27 cellular contexts compared by ENCODE assay signal in the genomic region with DNA sequence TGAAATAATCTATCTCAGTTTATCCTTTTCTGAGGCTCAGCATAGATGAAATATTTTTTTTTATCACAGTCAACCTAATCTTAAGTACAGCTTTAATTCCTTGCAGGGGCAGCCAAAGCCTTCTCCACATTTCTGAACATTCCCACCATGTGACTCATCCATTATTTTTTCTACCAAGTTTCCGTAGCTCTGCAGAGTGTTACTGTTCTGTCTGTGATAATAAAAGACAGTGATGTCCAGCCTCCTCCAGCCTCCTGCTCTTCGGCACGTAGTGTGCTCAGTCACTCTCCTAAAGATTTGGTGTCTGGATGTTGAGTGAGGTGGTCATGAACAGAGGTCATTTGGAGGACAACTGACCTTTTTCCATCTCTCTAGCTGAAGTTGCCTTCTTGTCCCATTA.
DNase-seq lines count a peak whose midpoint lies in the region; ATAC-seq and TF ChIP-seq lines count a peak whose summit lies in the region.
"Had no signal": no experiment of that assay in that cellular context is flagged by ENCODE, and none has a peak within 500 bp of the region (broad histone marks: within the 10 kb centered on the region; RNA-seq: fewer than 3 reads in every experiment).

No MANE protein-coding gene starts in this region.

- no peak for ATAC-seq in left lobe of liver
- ATAC-seq in HG02759 (IDR thresholded peaks at IDR 0.05; ENCODE audit: unreplicated experiment) = no peak
- ATAC-seq: activated CD4-positive, alpha-beta T cell treated with anti-CD3 and anti-CD28 coated beads for 36 hours; CD8-positive, alpha-beta T cell; GM23338; sciatic nerve had no signal

- DNase-seq in A172 (ENCODE audit: low spot score) (peak; percentile 4), MG63 (peak; percentile 40), chondrocyte (ENCODE audit: low spot score) (no peak), mesendoderm (peak; percentile 6), left lobe of liver (ENCODE audit: low spot score) (no peak), pons (ENCODE audit: low spot score) (no peak), NCI-H2107 (lab: John Stamatoyannopoulos, UW) (no peak)
- DNase-seq: 8988T; activated CD4-positive, alpha-beta T cell treated with anti-CD3 and anti-CD28 coated beads for 36 hours; activated effector memory CD4-positive, alpha-beta T cell treated with Interleukin-2 at 50 U/mL for 16 hours; activated naive CD8-positive, alpha-beta T cell treated with anti-CD3 and anti-CD28 coated beads for 36 hours; activated T-cell treated with anti-CD3 and anti-CD28 coated beads for 4 hours; aorta; CD8-positive, alpha-beta T cell; dorsolateral prefrontal cortex; kidney; NCI-H1417; NCI-H2081 treated with DMSO at 0.1 percent for 48 hours; NCI-H345; nephron progenitor cell; ovary; stimulated activated naive CD4-positive, alpha-beta T cell had no signal

- H3K79me1 ChIP-seq in mesendoderm (ENCODE audit: low read length) = no peaks in the 10 kb centered on the region

- H3K18ac ChIP-seq in mesendoderm (ENCODE audit: low read length) = no peak overlapping the region

- TF ChIP-seq CTCF in chondrocyte (IDR thresholded peaks at IDR 0.05) = no peak

- H3K27ac ChIP-seq in mesendoderm (ENCODE audit: low read depth, low read length) = no peak overlapping the region
- H3K27ac ChIP-seq: dorsolateral prefrontal cortex, ovary, SK-N-MC, suprapubic skin had no signal

- H3K36me3 Mint-ChIP-seq in chondrocyte (ENCODE audit: low read depth) = peaks cover 4% of the 10 kb centered on the region
- H3K36me3 Mint-ChIP-seq: activated naive CD8-positive, alpha-beta T cell treated with anti-CD3 and anti-CD28 coated beads for 36 hours; CD8-positive, alpha-beta T cell had no signal

- H3K4me1 ChIP-seq in mesendoderm (ENCODE audit: control insufficient read depth, low read depth, low read length) = no peaks in the 10 kb centered on the region
- H3K4me1 ChIP-seq: suprapubic skin had no signal

- H3K4ac ChIP-seq in mesendoderm (ENCODE audit: low read depth, low read length) = no peak overlapping the region

- no peak overlapping the region for H2BK15ac ChIP-seq in mesendoderm (replicated peaks; ENCODE audit: low read depth)

- H3K56ac ChIP-seq in mesendoderm (ENCODE audit: low read length) = no peak overlapping the region

- no peak overlapping the region for H3K23ac ChIP-seq in mesendoderm (ENCODE audit: low read length)

- H3K27me3 ChIP-seq in MG63 = peaks cover 9% of the 10 kb centered on the region
- H3K27me3 ChIP-seq in mesendoderm (ENCODE audit: insufficient read depth, low read length, poor library complexity) = no peaks in the 10 kb centered on the region
- H3K27me3 ChIP-seq: ovary, suprapubic skin had no signal

- H3K27me3 Mint-ChIP-seq in chondrocyte (ENCODE audit: low read depth) = no peaks in the 10 kb centered on the region
- H3K27me3 Mint-ChIP-seq: activated CD4-positive, alpha-beta T cell treated with anti-CD3 and anti-CD28 coated beads for 36 hours; activated naive CD8-positive, alpha-beta T cell treated with anti-CD3 and anti-CD28 coated beads for 36 hours had no signal

- WGBS in mesendoderm (ENCODE audit: extremely low coverage, insufficient coverage, low lambda C conversion rate) = no CpG with 5 or more reads among the region's 3 CpGs

- peak overlapping the region; percentile 34 for H3K27ac Mint-ChIP-seq in chondrocyte (ENCODE audit: unreplicated experiment)
- H3K27ac Mint-ChIP-seq: activated CD4-positive, alpha-beta T cell treated with anti-CD3 and anti-CD28 coated beads for 36 hours; activated naive CD8-positive, alpha-beta T cell treated with anti-CD3 and anti-CD28 coated beads for 36 hours; CD8-positive, alpha-beta T cell; GM23338 had no signal

- H3K9ac ChIP-seq in mesendoderm (ENCODE audit: low read length) = no peak overlapping the region

- no peak overlapping the region for H3K4me3 Mint-ChIP-seq in chondrocyte (ENCODE audit: unreplicated experiment)
- H3K4me3 Mint-ChIP-seq: activated CD4-positive, alpha-beta T cell treated with anti-CD3 and anti-CD28 coated beads for 36 hours; activated naive CD8-positive, alpha-beta T cell treated with anti-CD3 and anti-CD28 coated beads for 36 hours; CD8-positive, alpha-beta T cell; GM23338; nephron progenitor cell had no signal

- H4K5ac ChIP-seq in mesendoderm (ENCODE audit: low read length) = no peak overlapping the region

- no peaks in the 10 kb centered on the region for H3K79me2 ChIP-seq in mesendoderm (ENCODE audit: control insufficient read depth, insufficient read depth, low read length)

- no peak overlapping the region for H2BK120ac ChIP-seq in mesendoderm (ENCODE audit: low read depth, low read length)

- no peak overlapping the region for H3K4me3 ChIP-seq in MG63
- H3K4me3 ChIP-seq in mesendoderm (ENCODE audit: low read length) = no peak overlapping the region
- H3K4me3 ChIP-seq: dorsolateral prefrontal cortex, GM23338, ovary, SK-N-MC, suprapubic skin had no signal

- no peak overlapping the region for H4K8ac ChIP-seq in mesendoderm (ENCODE audit: low read depth, low read length)

- H2BK5ac ChIP-seq in mesendoderm (ENCODE audit: low read length) = no peak overlapping the region

- no peak overlapping the region for H2AK5ac ChIP-seq in mesendoderm (ENCODE audit: low read length)

- no peaks in the 10 kb centered on the region for H3K9me3 ChIP-seq in MG63
- H3K9me3 ChIP-seq: ovary, suprapubic skin had no signal

- H3K36me3 ChIP-seq in MG63 (no peaks in the 10 kb centered on the region), mesendoderm (ENCODE audit: control insufficient read depth, insufficient read depth, low read length) (no peaks in the 10 kb centered on the region)
- H3K36me3 ChIP-seq: ovary, suprapubic skin had no signal

- H3K4me1 Mint-ChIP-seq in chondrocyte (ENCODE audit: low read depth) = peaks cover 27% of the 10 kb centered on the region
- H3K4me1 Mint-ChIP-seq: activated CD4-positive, alpha-beta T cell treated with anti-CD3 and anti-CD28 coated beads for 36 hours; activated naive CD8-positive, alpha-beta T cell treated with anti-CD3 and anti-CD28 coated beads for 36 hours; GM23338 had no signal

- H3K4me2 ChIP-seq in mesendoderm (ENCODE audit: low read length) = no peak overlapping the region
- H3K4me2 ChIP-seq: GM23338 had no signal

- H3K9me3 Mint-ChIP-seq in chondrocyte (ENCODE audit: low read depth) = peaks cover 7% of the 10 kb centered on the region
- H3K9me3 Mint-ChIP-seq: activated naive CD8-positive, alpha-beta T cell treated with anti-CD3 and anti-CD28 coated beads for 36 hours; GM23338 had no signal

Comparison
In these comparisons a context has a peak if more than half of its experiments do, and no peak if none do; other contexts are left out.
1. DNase-seq: peak in A172 (single experiment), MG63 (single experiment) and mesendoderm (single experiment); none in chondrocyte (single experiment), left lobe of liver (single experiment), pons (single experiment) and NCI-H2107 (single experiment).